In genomic region chr6:75344021-75344420, GRCh38 we compare ENCODE assay signal across 21 cellular contexts. TPM values are rescaled to one million over a fixed set of nuclear protein-coding genes. Genes with fewer than 3 reads are reported as not detected.
DNase-seq lines count a peak whose midpoint lies in the region; ATAC-seq, FAIRE-seq and TF ChIP-seq lines count a peak whose summit lies in the region.
"Had no signal": no experiment of that assay in that cellular context is flagged by ENCODE, and none has a peak within 500 bp of the region (broad histone marks: within the 10 kb centered on the region; RNA-seq: fewer than 3 reads in every experiment).

No MANE protein-coding gene starts in this region.

- peaks cover 1% of the 10 kb centered on the region for H3K79me1 ChIP-seq in neuronal stem cell (ENCODE audit: low read depth, low read length)

- intact Hi-C loops in left cardiac atrium (cut with DNase I) (no loop called here), K562 (cut with micrococcal nuclease) (no loop called here), kidney (cut with DNase I) (no loop called here)

- H3K4me2 ChIP-seq in K562 (ENCODE audit: insufficient read depth, low read length) (no peak overlapping the region), neuronal stem cell (ENCODE audit: insufficient read depth, low read length, poor library complexity, severe bottlenecking) (no peak overlapping the region)
- H3K4me2 ChIP-seq: A549 had no signal

- CTCF ChIA-PET in K562 (lab: Yijun Ruan, JAX; ENCODE audit: low intra/inter-chr PET ratio) = no interaction called here

- in situ Hi-C loops in K562 (cut with MboI) = no loop called here

- no peak overlapping the region for H4K8ac ChIP-seq in neuronal stem cell (ENCODE audit: low read depth, low read length)

- peaks cover 33% of the 10 kb centered on the region for H3K4me1 ChIP-seq in cardiac muscle cell (ENCODE audit: low read depth)
- H3K4me1 ChIP-seq in K562 (replicated peaks in 1 of 2; ENCODE audit: control insufficient read depth in 2 of 2, insufficient read depth in 2 of 2, low read length in 2 of 2) = 0 out of 5 replicates have a peak, but pooled peaks cover 0 to 2% of the 10 kb centered on the region in 2 experiments
- H3K4me1 ChIP-seq in neuronal stem cell (ENCODE audit: control insufficient read depth in 2 of 2, insufficient read depth in 1 of 2, low read depth in 1 of 2, low read length in 2 of 2) = peaks cover 3 to 14% of the 10 kb centered on the region in 2 donors
- no peaks in the 10 kb centered on the region for H3K4me1 ChIP-seq in kidney (ENCODE audit: control insufficient read depth in 1 of 2, insufficient read depth in 1 of 2, low read depth in 1 of 2, low read length in 2 of 2)
- H3K4me1 ChIP-seq: A549 had no signal

- H2BK15ac ChIP-seq in neuronal stem cell (ENCODE audit: low read length) = peak overlapping the region; percentile 55

- H3K18ac ChIP-seq in neuronal stem cell (ENCODE audit: low read length) = no peak overlapping the region

- ATAC-seq in left cardiac atrium (no peak), K562 (no peak)
- ATAC-seq: A549; CD8-positive, alpha-beta T cell had no signal

- TF ChIP-seq POLR2A in K562 (conservative IDR thresholded peaks at IDR 0.05) = no peak

- DNase-seq in cardiac muscle cell (ENCODE audit: low read depth in 1 of 2, low spot score in 1 of 2) = no peak
- no peak for DNase-seq in left cardiac atrium
- DNase-seq in K562 (ENCODE audit: extremely low read depth in 1 of 4, low spot score in 3 of 4) = no peak
- DNase-seq in neuronal stem cell (ENCODE audit: low spot score) = no peak
- DNase-seq in kidney = no peak
- DNase-seq in NCI-H82 (lab: John Stamatoyannopoulos, UW) = no peak
- DNase-seq: AML-193; Caco-2; Calu3; CD4-positive, alpha-beta T cell; CD8-positive, alpha-beta T cell; DMS79 treated with DMSO at 0.1 percent for 48 hours; GF-D8 had no signal

- no peaks in the 10 kb centered on the region for H4K20me1 ChIP-seq in K562 (replicated peaks; ENCODE audit: control insufficient read depth, insufficient read depth, low read length)
- H4K20me1 ChIP-seq: BLaER1 treated with 17β-estradiol and CSF1 and Interleukin-3, amounts not matched to agents 10 nM and 100 nM had no signal

- no peak overlapping the region for H2BK120ac ChIP-seq in neuronal stem cell (ENCODE audit: low read depth, low read length)

- 0 out of 2 replicates have a peak overlapping the region, but pooled peaks have one; percentile 78 for H2AFZ ChIP-seq in K562 (ENCODE audit: low read depth, low read length)
- H2AFZ ChIP-seq in neuronal stem cell (ENCODE audit: low read length) = peak overlapping the region; percentile 47

- no peak overlapping the region for H2BK5ac ChIP-seq in neuronal stem cell (ENCODE audit: low read length)

- H3K27me3 ChIP-seq in cardiac muscle cell (no peaks in the 10 kb centered on the region), K562 (ENCODE audit: control insufficient read depth in 2 of 2, insufficient read depth in 2 of 2, low read length in 2 of 2) (no peaks in the 10 kb centered on the region), neuronal stem cell (ENCODE audit: control insufficient read depth in 3 of 3, insufficient read depth in 3 of 3, low read depth in 1 of 3, low read length in 3 of 3) (no peaks in the 10 kb centered on the region)
- H3K27me3 ChIP-seq: BLaER1 treated with 17β-estradiol and CSF1 and Interleukin-3, amounts not matched to agents 10 nM and 100 nM had no signal

- POLR2A ChIA-PET in K562 (lab: Yijun Ruan, JAX) = interaction anchor here (1.7 kb wide), 1 partner anchor 10 kb away, joined by 6 read pairs; no protein-coding TSS in a partner anchor

- no peak for TF ChIP-seq CTCF in cardiac muscle cell (IDR thresholded peaks at IDR 0.05; ENCODE audit: low read depth, low read length)
- TF ChIP-seq CTCF in K562 (IDR thresholded peaks at IDR 0.05 in 2 of 3, conservative IDR thresholded peaks at IDR 0.05 in 1 of 3; ENCODE audit: insufficient read depth in 2 of 3, low read depth in 1 of 3, low read length in 3 of 3) = no peak
- no peak for TF ChIP-seq CTCF in kidney (IDR thresholded peaks at IDR 0.05; ENCODE audit: borderline replicate concordance, extremely low read depth, insufficient read depth)

- FAIRE-seq in K562 (lab: Jason Lieb, UNC) = no peak
- FAIRE-seq in kidney (lab: Jason Lieb, UNC) = no peak
- FAIRE-seq: A549, D721Med, G401.6, GM12891, GM19239 had no signal

- H3K9ac ChIP-seq in K562 (ENCODE audit: insufficient read depth in 1 of 2, low read depth in 2 of 2, low read length in 2 of 2) (no peak overlapping the region), neuronal stem cell (ENCODE audit: low read depth, low read length, poor library complexity) (no peak overlapping the region), kidney (ENCODE audit: low read length in 2 of 2) (no peak overlapping the region)
- H3K9ac ChIP-seq: BLaER1 treated with 17β-estradiol and CSF1 and Interleukin-3, amounts not matched to agents 10 nM and 100 nM had no signal

- H3K27ac ChIP-seq in cardiac muscle cell (peak overlapping the region; percentile 56), K562 (ENCODE audit: extremely low read depth, low read depth, low read length) (no peak overlapping the region), neuronal stem cell (replicated peaks; ENCODE audit: low read length) (no peak overlapping the region), kidney (ENCODE audit: low read depth in 2 of 2, low read length in 2 of 2) (no peak overlapping the region)
- H3K27ac ChIP-seq: 22Rv1; A549; BLaER1 treated with 17β-estradiol and CSF1 and Interleukin-3, amounts not matched to agents 10 nM and 100 nM; C4-2B had no signal

- no peak overlapping the region for H3K14ac ChIP-seq in neuronal stem cell (ENCODE audit: low read length)

- H3K4me3 ChIP-seq in cardiac muscle cell (no peak overlapping the region), K562 (no peak overlapping the region), neuronal stem cell (ENCODE audit: low read length in 2 of 2) (no peak overlapping the region), kidney (ENCODE audit: low read length in 2 of 2) (no peak overlapping the region)
- H3K4me3 ChIP-seq: A549; BLaER1 treated with 17β-estradiol and CSF1 and Interleukin-3, amounts not matched to agents 10 nM and 100 nM had no signal

- H2AK5ac ChIP-seq in neuronal stem cell (ENCODE audit: low read depth, low read length) = no peak overlapping the region

- no peaks in the 10 kb centered on the region for H3K79me2 ChIP-seq in K562 (ENCODE audit: control insufficient read depth, insufficient read depth, low read length)

- TF ChIP-seq EP300 in K562 (IDR thresholded peaks at IDR 0.05; ENCODE audit: low read length) = no peak

- H3K9me1 ChIP-seq in K562 (ENCODE audit: control insufficient read depth, insufficient read depth, low read length) = no peaks in the 10 kb centered on the region

- no peak for TF ChIP-seq RAD21 in K562 (CRISPR knock-in tag; conservative IDR thresholded peaks at IDR 0.05 in 1 of 2, IDR thresholded peaks at IDR 0.05 in 1 of 2)

- peaks cover 16% of the 10 kb centered on the region for H3K36me3 ChIP-seq in cardiac muscle cell
- no peaks in the 10 kb centered on the region for H3K36me3 ChIP-seq in K562 (ENCODE audit: control insufficient read depth, insufficient read depth, low read length)
- H3K36me3 ChIP-seq in neuronal stem cell (replicated peaks in 1 of 2; ENCODE audit: control insufficient read depth in 2 of 2, insufficient read depth in 2 of 2, low read length in 2 of 2) = no peaks in the 10 kb centered on the region
- H3K36me3 ChIP-seq in kidney (ENCODE audit: control insufficient read depth in 1 of 2, insufficient read depth in 2 of 2, low read length in 2 of 2) = no peaks in the 10 kb centered on the region
- H3K36me3 ChIP-seq: BLaER1 treated with 17β-estradiol and CSF1 and Interleukin-3, amounts not matched to agents 10 nM and 100 nM had no signal

- H4K91ac ChIP-seq in neuronal stem cell (ENCODE audit: low read depth, low read length, poor library complexity) = no peak overlapping the region

- no peak overlapping the region for H2BK12ac ChIP-seq in neuronal stem cell (ENCODE audit: low read length)

- H3K9me3 ChIP-seq in cardiac muscle cell (ENCODE audit: low read depth) = no peaks in the 10 kb centered on the region
- no peaks in the 10 kb centered on the region for H3K9me3 ChIP-seq in K562 (replicated peaks; ENCODE audit: control insufficient read depth, insufficient read depth, low read depth, low read length)
- H3K9me3 ChIP-seq in neuronal stem cell (replicated peaks in 1 of 2; ENCODE audit: control insufficient read depth in 2 of 2, insufficient read depth in 1 of 2, low read depth in 1 of 2, low read length in 2 of 2) = no peaks in the 10 kb centered on the region
- H3K9me3 ChIP-seq in kidney (ENCODE audit: control insufficient read depth in 1 of 2, low read length in 2 of 2) = no peaks in the 10 kb centered on the region
- H3K9me3 ChIP-seq: A549; BLaER1 treated with 17β-estradiol and CSF1 and Interleukin-3, amounts not matched to agents 10 nM and 100 nM; Caco-2 had no signal

- H3K23ac ChIP-seq in neuronal stem cell (ENCODE audit: low read depth, low read length, poor library complexity) = no peak overlapping the region

- H3K4ac ChIP-seq in neuronal stem cell (ENCODE audit: low read length) = no peak overlapping the region

- no TSS peak for BruUV-seq in K562 (replicated peaks; lab: Mats Ljungman, UMichigan)

RNA-seq across cellular contexts. Expression of gene TMEM30A, which starts 59.4 kb away (rescaled TPM):
- total RNA-seq in cardiac muscle cell (25.3 and 30.0 TPM in 2 replicates), left cardiac atrium (10 to 100 TPM; 55.2 to 82.8 TPM), K562 (2014; rRNA removed) (16.3 and 17.1 TPM in 2 replicates), K562 (2014; rRNA removed; fragmentation: Illumina TruSeq; extraction: Trizol) (31.2 and 37.1 TPM in 2 replicates), K562 (2015; rRNA removed; fragmentation: Illumina TruSeq; extraction: Trizol) (27.0 and 29.2 TPM in 2 replicates), K562 (2021) (27.4 and 29.5 TPM in 2 replicates), kidney (101 TPM)
- polyA plus RNA-seq in cardiac muscle cell (33.5 and 45.5 TPM in 2 replicates), K562 (2011; rRNA removed) (14.0 and 15.0 TPM in 2 replicates), K562 (2014; fragmentation: Illumina TruSeq; extraction: Trizol) (20.6 and 21.3 TPM in 2 replicates), K562 (2014; fragmentation: Nextera tagmentation; extraction: Ambion mirVana) (1 to 10 TPM; 6.5 to 9.0 TPM), K562 (2014; rRNA removed) (16.3 and 16.7 TPM in 2 replicates), kidney (ENCODE audit: insufficient read depth, low read depth, low replicate concordance) (51.0 TPM)
- 14.6 and 50.2 TPM in 2 replicates for total RNA-seq in K562 (2011; cell fraction: chromatin; rRNA removed; ENCODE audit: low replicate concordance)
- 9.2 and 12.1 TPM in 2 replicates for total RNA-seq in K562 (2011; cell fraction: nucleolus; rRNA removed)
- 30.1 and 51.8 TPM in 2 replicates for total RNA-seq in K562 (2011; cell fraction: nucleoplasm; rRNA removed)
- 2.8 and 6.8 TPM in 2 replicates for polyA plus RNA-seq in K562 (2011; cell fraction: cytosol; rRNA removed)
- 6.6 and 11.8 TPM in 2 replicates for polyA plus RNA-seq in K562 (2011; cell fraction: nucleus; rRNA removed)
- 23.0 and 34.7 TPM in 2 replicates for polyA plus RNA-seq in K562 (2012)
- 30.7 and 39.1 TPM in 2 replicates for polyA minus RNA-seq in K562 (2011; rRNA and poly(A)+ RNA removed)
- 7.9 and 8.2 TPM in 2 replicates for polyA minus RNA-seq in K562 (2011; cell fraction: cytosol; rRNA and poly(A)+ RNA removed)
- 6.6 and 12.9 TPM in 2 replicates for polyA minus RNA-seq in K562 (2011; cell fraction: nucleus; rRNA and poly(A)+ RNA removed)
- polyA plus RNA-seq in neuronal stem cell (2013, experiment 1 of 2) = 37.6 TPM
- polyA plus RNA-seq in neuronal stem cell (2013, experiment 2 of 2) = 37.5 TPM
